Comparison of ENCODE assay signal across 17 cellular contexts in genomic region chr17:39924691-39925055, GRCh38. TPM values are rescaled to one million over a fixed set of nuclear protein-coding genes. Genes with fewer than 3 reads are reported as not detected.
A peak's percentile ranks its signal among the peaks of the same experiment; 100 is the strongest.
DNase-seq lines count a peak whose midpoint lies in the region; ATAC-seq and TF ChIP-seq lines count a peak whose summit lies in the region.
"Had no signal": no experiment of that assay in that cellular context is flagged by ENCODE, and none has a peak within 500 bp of the region (broad histone marks: within the 10 kb centered on the region; RNA-seq: fewer than 3 reads in every experiment).

No MANE protein-coding gene starts in this region.

- H3K27ac Mint-ChIP-seq in IgD-negative memory B cell (peak overlapping the region; percentile 67 to 93 (median 76)), naive B cell (peak overlapping the region in 4 of 6 donors; percentile 69 to 92 (median 71))

- no peak overlapping the region for H3K4me3 ChIP-seq in BLaER1 treated with 17β-estradiol and CSF1 and Interleukin-3, amounts not matched to agents 10 nM and 100 nM
- H3K4me3 ChIP-seq in adipocyte (ENCODE audit: low read length): peak overlapping the region; percentile 17
- peak overlapping the region in 1 of 4 donors; percentile 11 for H3K4me3 ChIP-seq in Peyer's patch
- H3K4me3 ChIP-seq: heart right ventricle, MG63 had no signal

- H3K9me3 Mint-ChIP-seq in IgD-negative memory B cell (no peaks in the 10 kb centered on the region), naive B cell (no peaks in the 10 kb centered on the region)

- no peak for TF ChIP-seq POLR2A in Peyer's patch (IDR thresholded peaks at IDR 0.05)

- no peak for TF ChIP-seq CTCF in Peyer's patch (IDR thresholded peaks at IDR 0.05)

- peaks cover 7% of the 10 kb centered on the region for H3K36me3 Mint-ChIP-seq in IgD-negative memory B cell
- peaks cover 0 to 7% of the 10 kb centered on the region in 2 donors for H3K36me3 Mint-ChIP-seq in naive B cell

- H3K4me1 Mint-ChIP-seq in IgD-negative memory B cell: peaks cover 33 to 52% (median 42%) of the 10 kb centered on the region in 3 donors
- H3K4me1 Mint-ChIP-seq in naive B cell: peaks cover 40 to 74% (median 69%) of the 10 kb centered on the region in 3 donors

- H3K27me3 Mint-ChIP-seq in IgD-negative memory B cell (no peaks in the 10 kb centered on the region), naive B cell (no peaks in the 10 kb centered on the region)

- peak overlapping the region in 3 of 11 experiments; percentile 31 to 82 (median 80); a peak in 4 of 22 replicates for H3K27ac ChIP-seq in BLaER1 treated with 17β-estradiol and CSF1 and Interleukin-3, amounts not matched to agents 10 nM and 100 nM
- H3K27ac ChIP-seq in Peyer's patch: peak overlapping the region in 2 of 4 donors; percentile 13 to 30
- H3K27ac ChIP-seq: C4-2B, epithelial cell of prostate had no signal

- peak overlapping the region in 8 of 11 experiments; percentile 0 to 91 (median 85); a peak in 8 of 22 replicates for H3K9ac ChIP-seq in BLaER1 treated with 17β-estradiol and CSF1 and Interleukin-3, amounts not matched to agents 10 nM and 100 nM
- peak overlapping the region; percentile 6 for H3K9ac ChIP-seq in adipocyte (ENCODE audit: low read length)

- H3K9me3 ChIP-seq in BLaER1 treated with 17β-estradiol and CSF1 and Interleukin-3, amounts not matched to agents 10 nM and 100 nM (replicated peaks in 1 of 11): no peaks in the 10 kb centered on the region
- no peaks in the 10 kb centered on the region for H3K9me3 ChIP-seq in adipocyte (ENCODE audit: control insufficient read depth, low read length)
- no peaks in the 10 kb centered on the region for H3K9me3 ChIP-seq in Peyer's patch
- H3K9me3 ChIP-seq: heart right ventricle, MG63 had no signal

- peaks cover 90 to 92% (median 92%) of the 10 kb centered on the region in 10 experiments for H3K4me1 ChIP-seq in BLaER1 treated with 17β-estradiol and CSF1 and Interleukin-3, amounts not matched to agents 10 nM and 100 nM
- H3K4me1 ChIP-seq in adipocyte (ENCODE audit: control insufficient read depth, insufficient read depth, low read length): peaks cover 64% of the 10 kb centered on the region
- peaks cover 0 to 51% (median 16%) of the 10 kb centered on the region in 4 donors for H3K4me1 ChIP-seq in Peyer's patch

- DNase-seq in adipocyte (ENCODE audit: low read depth) (no peak), naive B cell (no peak), Peyer's patch (no peak)
- DNase-seq: heart right ventricle; OCI-M1; stimulated activated CD4-positive, alpha-beta T cell treated with anti-CD3 and anti-CD28 coated beads, Interleukin-2, amount 100 ng/mL, for 24 hours had no signal

- no peaks in the 10 kb centered on the region for H3K27me3 ChIP-seq in BLaER1 treated with 17β-estradiol and CSF1 and Interleukin-3, amounts not matched to agents 10 nM and 100 nM
- no peaks in the 10 kb centered on the region for H3K27me3 ChIP-seq in adipocyte (replicated peaks; ENCODE audit: control insufficient read depth, insufficient read depth, low read length)
- no peaks in the 10 kb centered on the region for H3K27me3 ChIP-seq in Peyer's patch
- H3K27me3 ChIP-seq: heart right ventricle, MG63 had no signal

- H4K20me1 ChIP-seq in BLaER1 treated with 17β-estradiol and CSF1 and Interleukin-3, amounts not matched to agents 10 nM and 100 nM: peaks cover 11 to 45% (median 32%) of the 10 kb centered on the region in 11 experiments; a peak in 18 of 22 replicates

- ATAC-seq in naive B cell (ENCODE audit: low read depth in 2 of 2) (no peak), GM21825 (IDR thresholded peaks at IDR 0.05; ENCODE audit: unreplicated experiment) (no peak), GM21447 (IDR thresholded peaks at IDR 0.05; ENCODE audit: unreplicated experiment) (no peak), HG03457 (IDR thresholded peaks at IDR 0.05; ENCODE audit: unreplicated experiment) (no peak)
- ATAC-seq: heart right ventricle had no signal

- H3K4me2 ChIP-seq in BLaER1 treated with 17β-estradiol and CSF1 and Interleukin-3, amounts not matched to agents 10 nM and 100 nM: peak overlapping the region; percentile 96 to 100 (median 98)

- H3K36me3 ChIP-seq in BLaER1 treated with 17β-estradiol and CSF1 and Interleukin-3, amounts not matched to agents 10 nM and 100 nM: peaks cover 22 to 33% (median 27%) of the 10 kb centered on the region in 11 experiments
- H3K36me3 ChIP-seq in adipocyte (ENCODE audit: control insufficient read depth, insufficient read depth, low read length, severe bottlenecking) (peaks cover 41% of the 10 kb centered on the region), Peyer's patch (peaks cover 0 to 35% (median 4%) of the 10 kb centered on the region in 3 donors)

- H3K4me3 Mint-ChIP-seq in IgD-negative memory B cell: peak overlapping the region in 2 of 4 donors; percentile 47 to 93
- H3K4me3 Mint-ChIP-seq in naive B cell: peak overlapping the region in 6 of 8 donors; percentile 19 to 94 (median 82)

RNA-seq across cellular contexts. Expression of gene ORMDL3, which starts 2.7 kb away (rescaled TPM):
- polyA plus RNA-seq in IgD-negative memory B cell: 182 TPM
- 100 to 1,000 TPM in 3 of 6 donors, 10 to 100 TPM in 3; 71.8 to 181 (median 95.9) TPM for polyA plus RNA-seq in naive B cell (ENCODE audit: low read depth in 6 of 6)
- 10 to 100 TPM; 33.0 to 97.4 (median 79.0) TPM for total RNA-seq in Peyer's patch

RNA-seq across cellular contexts. Expression of gene LRRC3C, which starts 2.9 kb away (rescaled TPM):
- polyA plus RNA-seq in IgD-negative memory B cell: not detected
- polyA plus RNA-seq in naive B cell (ENCODE audit: low read depth in 6 of 6): not detected
- total RNA-seq in Peyer's patch: not detected
- total RNA-seq: heart right ventricle; lung microvascular endothelial cell; pulmonary artery endothelial cell; T-helper 2 cell treated with Interferon-gamma antibody and Interleukin-4, amounts not matched to agents 100 ng/mL and 5 ng/mL, for 36 hours had no signal
- polyA plus RNA-seq: heart right ventricle had no signal

RNA-seq across cellular contexts. Expression of gene GSDMB, which starts 6.2 kb away (rescaled TPM):
- 0.36 TPM for polyA plus RNA-seq in IgD-negative memory B cell
- polyA plus RNA-seq in naive B cell (ENCODE audit: low read depth in 6 of 6): 1 to 10 TPM in 1 of 6 donors, under 1 TPM in 3, not detected in 2; 0.15 to 2.0 (median 0.31) TPM
- total RNA-seq in Peyer's patch: 100 to 1,000 TPM in 3 of 4 donors, 10 to 100 TPM in 1; 91.6 to 277 (median 235) TPM

RNA-seq across cellular contexts. Expression of gene GSDMA, which starts 38.1 kb away (rescaled TPM):
- polyA plus RNA-seq in IgD-negative memory B cell (0.19 TPM), naive B cell (ENCODE audit: low read depth in 6 of 6) (under 1 TPM in 2 of 6 donors, not detected in 4; 0.19 to 0.21 TPM)
- 1 to 10 TPM in 2 of 4 donors, not detected in 2; 1.6 to 3.3 TPM for total RNA-seq in Peyer's patch
- total RNA-seq: lung microvascular endothelial cell, pulmonary artery endothelial cell had no signal

RNA-seq across cellular contexts. Expression of gene PSMD3, which starts 55.9 kb away (rescaled TPM):
- polyA plus RNA-seq in IgD-negative memory B cell (49.7 TPM), naive B cell (ENCODE audit: low read depth in 6 of 6) (10 to 100 TPM; 48.1 to 62.4 (median 52.3) TPM)
- total RNA-seq in Peyer's patch: 10 to 100 TPM; 65.2 to 87.9 (median 73.7) TPM
